ENCODE assay signal across 1 cellular context in genomic region chr10:118003146-118003545, GRCh38.
TF ChIP-seq lines count a peak whose summit lies in the region.

No MANE protein-coding gene starts in this region.

TF ChIP-seq in K562, 482 proteins besides CTCF, POLR2A, EP300 and RAD21 (continued from another document):
- TF ChIP-seq ZNF740 (CRISPR knock-in tag; IDR thresholded peaks at IDR 0.05) (no peak), ZNF740 (tag; IDR thresholded peaks at IDR 0.05) (no peak), KLF10 (CRISPR knock-in tag; IDR thresholded peaks at IDR 0.05) (no peak), CBFB (CRISPR knock-in tag; IDR thresholded peaks at IDR 0.05) (no peak), SIN3A (IDR thresholded peaks at IDR 0.05; ENCODE audit: borderline replicate concordance in 2 of 2, control insufficient read depth in 1 of 2, low read depth in 2 of 2, low read length in 2 of 2) (no peak), ZNF583 (CRISPR knock-in tag; IDR thresholded peaks at IDR 0.05) (no peak), SMAD2 (IDR thresholded peaks at IDR 0.05; ENCODE audit: low read depth, low read length) (no peak), SETDB1 (IDR thresholded peaks at IDR 0.05; ENCODE audit: low read length) (no peak), MECOM (CRISPR knock-in tag; IDR thresholded peaks at IDR 0.05) (no peak), RHOXF2B (CRISPR knock-in tag; conservative IDR thresholded peaks at IDR 0.05) (no peak), SRF (CRISPR knock-in tag; IDR thresholded peaks at IDR 0.05) (no peak), FOS (IDR thresholded peaks at IDR 0.05; ENCODE audit: extremely low read depth, insufficient read length) (no peak), EGR1 (conservative IDR thresholded peaks at IDR 0.05) (no peak)
